Comparison of ENCODE assay signal across 8 cellular contexts in the genomic region with DNA sequence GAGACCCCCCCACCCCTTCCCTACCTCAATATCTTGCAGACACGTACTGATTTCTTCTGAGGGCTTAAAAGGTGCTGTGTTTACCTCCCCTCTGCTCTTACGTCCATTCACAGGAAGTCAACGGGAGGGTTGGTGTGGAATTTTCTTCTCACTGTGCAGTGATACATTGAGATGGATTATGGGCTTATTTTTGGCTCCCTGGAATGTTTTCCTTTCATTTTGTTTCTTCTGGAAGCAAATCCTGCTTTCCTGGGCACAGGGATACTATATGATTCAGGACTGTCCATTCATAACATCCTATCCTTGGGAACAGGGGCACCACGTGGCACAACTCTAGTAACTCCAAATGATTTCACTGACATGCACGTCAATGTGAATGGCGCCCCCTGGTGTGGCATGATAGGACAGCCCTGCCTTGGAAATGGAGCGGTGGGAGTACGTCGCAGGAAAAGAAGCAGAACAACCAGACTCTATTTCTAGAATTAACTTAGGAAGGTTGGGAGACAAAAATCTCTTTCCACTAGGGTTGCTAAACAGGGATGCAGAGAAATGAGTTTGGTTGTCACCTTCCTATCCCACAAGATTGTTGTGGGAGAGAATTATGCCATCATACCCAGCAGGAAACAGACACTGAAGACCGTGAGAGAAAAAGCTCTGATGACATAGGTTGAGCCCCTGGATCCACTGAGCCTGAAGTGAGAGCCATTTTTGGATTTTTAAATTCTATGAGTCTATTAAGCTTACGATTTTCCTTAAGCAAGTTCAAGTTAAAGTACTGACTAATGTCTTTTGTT.
A peak's percentile ranks its signal among the peaks of the same experiment; 100 is the strongest.
DNase-seq lines count a peak whose midpoint lies in the region; ATAC-seq and TF ChIP-seq lines count a peak whose summit lies in the region.

No MANE protein-coding gene starts in this region.

- CTCF ChIA-PET in activated naive CD4-positive, alpha-beta T cell treated with anti-CD3 and anti-CD28 coated beads for 36 hours (lab: Charles Lee), result interaction anchor here (0.7 to 5.5 kb wide), 8 partner anchors 12 to 813 kb away, joined by 3 to 65 read pairs (median 4); no protein-coding TSS in a partner anchor

- no peaks in the 10 kb centered on the region for H3K9me3 Mint-ChIP-seq in activated naive CD4-positive, alpha-beta T cell treated with anti-CD3 and anti-CD28 coated beads for 36 hours

- no peak overlapping the region for H3K27ac ChIP-seq in prostate gland

- intact Hi-C loops in activated naive CD4-positive, alpha-beta T cell treated with anti-CD3 and anti-CD28 coated beads for 36 hours (cut with micrococcal nuclease), result loop anchor here (5.0 kb wide), 1 partner anchor 252 kb away; no protein-coding TSS in a partner anchor
- intact Hi-C loops in Right ventricle myocardium superior (cut with DNase I) (loop anchor here (5.0 kb wide), 1 partner anchor 182 kb away; no protein-coding TSS in a partner anchor), prostate gland (cut with DNase I) (loop anchor here (5.0 kb wide), 1 partner anchor 42 kb away; no protein-coding TSS in a partner anchor)

- H3K27me3 ChIP-seq in prostate gland (replicated peaks; ENCODE audit: insufficient read depth), result no peaks in the 10 kb centered on the region

- ATAC-seq in Right ventricle myocardium superior (ENCODE audit: poor library complexity) (peak; percentile 54), HG02970 (IDR thresholded peaks at IDR 0.05; ENCODE audit: low FRiP score, unreplicated experiment) (no peak), GM21825 (IDR thresholded peaks at IDR 0.05; ENCODE audit: unreplicated experiment) (no peak)

- TF ChIP-seq CTCF in GM10266 (IDR thresholded peaks at IDR 0.05; ENCODE audit: control insufficient read depth, insufficient read depth, low read depth, missing control alignments) (peak; percentile 85), prostate gland (IDR thresholded peaks at IDR 0.05) (peak; percentile 53 to 69 (median 60))

- WGBS in prostate gland, result 33% methylated on average over 11 of the region's 11 CpGs

- H3K27me3 Mint-ChIP-seq in activated naive CD4-positive, alpha-beta T cell treated with anti-CD3 and anti-CD28 coated beads for 36 hours (ENCODE audit: low read depth), result peaks cover 35% of the 10 kb centered on the region

- H3K27ac Mint-ChIP-seq in activated naive CD4-positive, alpha-beta T cell treated with anti-CD3 and anti-CD28 coated beads for 36 hours, result no peak overlapping the region

- H3K4me3 ChIP-seq in prostate gland, result no peak overlapping the region

- DNase-seq in GM10266 (ENCODE audit: extremely low spot score) (peak; percentile 28), HuH-7 (ENCODE audit: low spot score) (peak; percentile 58), SHP77 (lab: John Stamatoyannopoulos, UW) (peak; percentile 68 to 78), Right ventricle myocardium superior (peak; percentile 80), prostate gland (ENCODE audit: low spot score) (peak; percentile 50)
- peak; percentile 74 for DNase-seq in activated naive CD4-positive, alpha-beta T cell treated with anti-CD3 and anti-CD28 coated beads for 36 hours

- H3K4me1 Mint-ChIP-seq in activated naive CD4-positive, alpha-beta T cell treated with anti-CD3 and anti-CD28 coated beads for 36 hours (ENCODE audit: low read depth), result no peaks in the 10 kb centered on the region

- no peaks in the 10 kb centered on the region for H3K4me1 ChIP-seq in prostate gland (replicated peaks)

- TF ChIP-seq POLR2A in prostate gland (IDR thresholded peaks at IDR 0.05), result no peak

- no peak overlapping the region for H3K4me3 Mint-ChIP-seq in activated naive CD4-positive, alpha-beta T cell treated with anti-CD3 and anti-CD28 coated beads for 36 hours

- no peaks in the 10 kb centered on the region for H3K9me3 ChIP-seq in prostate gland

- H3K36me3 Mint-ChIP-seq in activated naive CD4-positive, alpha-beta T cell treated with anti-CD3 and anti-CD28 coated beads for 36 hours (ENCODE audit: low read depth), result no peaks in the 10 kb centered on the region

- H3K36me3 ChIP-seq in prostate gland, result no peaks in the 10 kb centered on the region

Comparison
In these comparisons a context has a peak if more than half of its experiments do, and no peak if none do; other contexts are left out.
1. DNase-seq: peak in every context shown above with its lines; median percentile 80 in Right ventricle myocardium superior; 74 in activated naive CD4-positive, alpha-beta T cell treated with anti-CD3 and anti-CD28 coated beads for 36 hours; 73 in SHP77; 58 in HuH-7; 50 in prostate gland; 28 in GM10266.